Comparison of ENCODE assay signal across 9 cellular contexts in genomic region chr12:52947738-52948423, GRCh38. TPM values are rescaled to one million over a fixed set of nuclear protein-coding genes. Genes with fewer than 3 reads are reported as not detected.
DNase-seq lines count a peak whose midpoint lies in the region; ATAC-seq and TF ChIP-seq lines count a peak whose summit lies in the region.
"Had no signal": no experiment of that assay in that cellular context is flagged by ENCODE, and none has a peak within 500 bp of the region (broad histone marks: within the 10 kb centered on the region; RNA-seq: fewer than 3 reads in every experiment).

No MANE protein-coding gene starts in this region.

- peaks cover 30% of the 10 kb centered on the region for H3K4me1 ChIP-seq in GM23248 (ENCODE audit: insufficient read depth)
- peaks cover 41% of the 10 kb centered on the region for H3K4me1 ChIP-seq in lower lobe of right lung
- H3K4me1 ChIP-seq in tibial nerve = peaks cover 0 to 9% (median 2%) of the 10 kb centered on the region in 4 donors

- H3K27ac ChIP-seq in 22Rv1 = peak overlapping the region; percentile 99
- no peak overlapping the region for H3K27ac ChIP-seq in GM23248
- H3K27ac ChIP-seq in lower lobe of right lung = peak overlapping the region; percentile 88
- H3K27ac ChIP-seq in tibial nerve = no peak overlapping the region

- H3K9me2 ChIP-seq in GM23248 (ENCODE audit: insufficient read depth) = no peaks in the 10 kb centered on the region

- H3F3A ChIP-seq in GM23248 (ENCODE audit: insufficient read depth) = no peaks in the 10 kb centered on the region

- no peak for ATAC-seq in lower lobe of right lung

- in situ Hi-C loops in GM23248 (cut with MboI) = no loop called here

- no peaks in the 10 kb centered on the region for H3K36me3 ChIP-seq in GM23248 (ENCODE audit: low read depth)
- H3K36me3 ChIP-seq in lower lobe of right lung = peaks cover 19% of the 10 kb centered on the region
- H3K36me3 ChIP-seq in tibial nerve = no peaks in the 10 kb centered on the region

- peak overlapping the region; percentile 87 for H3K4me3 Mint-ChIP-seq in activated naive CD8-positive, alpha-beta T cell treated with anti-CD3 and anti-CD28 coated beads for 36 hours

- 79 to 86% methylated on average over 12 of the region's 12 CpGs for WGBS in GM23248 (ENCODE audit: low coverage in 1 of 2, low lambda C conversion rate in 2 of 2, missing lambda C conversion rate in 2 of 2), 2 experiments
- WGBS in tibial nerve, 2 donors = 78 to 81% methylated on average over 12 of the region's 12 CpGs

- no peak overlapping the region for H2AFZ ChIP-seq in GM23248

- H3K9ac ChIP-seq in GM23248 = no peak overlapping the region

- no peak overlapping the region for H3K4me2 ChIP-seq in GM23248 (ENCODE audit: unreplicated experiment)

- no peak for TF ChIP-seq EP300 in tibial nerve (IDR thresholded peaks at IDR 0.05)

- DNase-seq in GM23248 (no peak), lower lobe of right lung (no peak), SHP77 (lab: John Stamatoyannopoulos, UW) (no peak), NCI-H1092 (lab: John Stamatoyannopoulos, UW) (no peak), tibial nerve (ENCODE audit: low spot score in 2 of 2) (no peak)
- DNase-seq in activated naive CD8-positive, alpha-beta T cell treated with anti-CD3 and anti-CD28 coated beads for 36 hours = no peak
- no peak for DNase-seq in stimulated activated naive CD4-positive, alpha-beta T cell treated with Interleukin-2 at 50 U/mL for 16 hours (lab: John Stamatoyannopoulos, UW)
- DNase-seq: DMS 273 treated with DMSO at 0.1 percent for 48 hours had no signal

- TF ChIP-seq CTCF in 22Rv1 (IDR thresholded peaks at IDR 0.05) = no peak
- TF ChIP-seq CTCF in lower lobe of right lung (IDR thresholded peaks at IDR 0.05) = no peak
- no peak for TF ChIP-seq CTCF in tibial nerve (IDR thresholded peaks at IDR 0.05)

- H3K9me3 ChIP-seq in GM23248 (ENCODE audit: low read depth) (no peaks in the 10 kb centered on the region), lower lobe of right lung (no peaks in the 10 kb centered on the region), tibial nerve (no peaks in the 10 kb centered on the region)

- H3K9me3 Mint-ChIP-seq in activated naive CD8-positive, alpha-beta T cell treated with anti-CD3 and anti-CD28 coated beads for 36 hours = no peaks in the 10 kb centered on the region

- H3K27me3 Mint-ChIP-seq in activated naive CD8-positive, alpha-beta T cell treated with anti-CD3 and anti-CD28 coated beads for 36 hours = no peaks in the 10 kb centered on the region

- H3K4me3 ChIP-seq in GM23248 (peak overlapping the region; percentile 83; the same call in 1 of the 2 replicates), lower lobe of right lung (peak overlapping the region; percentile 63), tibial nerve (no peak overlapping the region)

- no peak for TF ChIP-seq POLR2A in tibial nerve (IDR thresholded peaks at IDR 0.05)

- no peaks in the 10 kb centered on the region for H3K36me3 Mint-ChIP-seq in activated naive CD8-positive, alpha-beta T cell treated with anti-CD3 and anti-CD28 coated beads for 36 hours

- H3K79me2 ChIP-seq in GM23248 (ENCODE audit: insufficient read depth) = peaks cover 12% of the 10 kb centered on the region; the same call in 1 of the 2 replicates

- H4K20me1 ChIP-seq in GM23248 (ENCODE audit: insufficient read depth) = no peaks in the 10 kb centered on the region

- H3K27me3 ChIP-seq in GM23248 (replicated peaks; ENCODE audit: insufficient read depth) = no peaks in the 10 kb centered on the region
- no peaks in the 10 kb centered on the region for H3K27me3 ChIP-seq in lower lobe of right lung (ENCODE audit: low read depth)
- H3K27me3 ChIP-seq in tibial nerve = peaks cover 0 to 28% of the 10 kb centered on the region in 2 donors

- H3K27ac Mint-ChIP-seq in activated naive CD8-positive, alpha-beta T cell treated with anti-CD3 and anti-CD28 coated beads for 36 hours = no peak overlapping the region

- intact Hi-C loops in lower lobe of right lung (cut with DNase I) = no loop called here

- peaks cover 4% of the 10 kb centered on the region for H3K4me1 Mint-ChIP-seq in activated naive CD8-positive, alpha-beta T cell treated with anti-CD3 and anti-CD28 coated beads for 36 hours

RNA-seq across cellular contexts. Expression of gene KRT18, which starts 1.0 kb away (rescaled TPM):
- total RNA-seq in GM23248 (2014; rRNA removed; shearing (Covaris generic)) = 69.9 and 83.8 TPM in 2 replicates
- 141 TPM in 2 replicates for polyA plus RNA-seq in GM23248 (2016; fragmentation: Nextera tagmentation; extraction: Ambion mirVana)
- 1 to 10 TPM; 7.3 to 7.6 TPM for total RNA-seq in activated naive CD8-positive, alpha-beta T cell treated with anti-CD3 and anti-CD28 coated beads for 36 hours
- total RNA-seq in lower lobe of right lung (140 TPM), tibial nerve (1 to 10 TPM in 3 of 4 donors, under 1 TPM in 1; 0.78 to 8.1 (median 3.5) TPM)

RNA-seq across cellular contexts. Expression of gene KRT8, which starts 43.0 kb away (rescaled TPM):
- 5.5 and 12.9 TPM in 2 replicates for total RNA-seq in GM23248 (2014; rRNA removed; shearing (Covaris generic))
- 17.5 and 19.8 TPM in 2 replicates for polyA plus RNA-seq in GM23248 (2016; fragmentation: Nextera tagmentation; extraction: Ambion mirVana)
- total RNA-seq in activated naive CD8-positive, alpha-beta T cell treated with anti-CD3 and anti-CD28 coated beads for 36 hours = under 1 TPM; 0.48 to 0.62 TPM
- total RNA-seq in lower lobe of right lung (139 TPM), tibial nerve (10 to 100 TPM in 2 of 4 donors, 1 to 10 TPM in 1, under 1 TPM in 1; 0.20 to 19.7 (median 10.2) TPM)

RNA-seq across cellular contexts. Expression of gene EIF4B, which starts 58.4 kb away (rescaled TPM):
- total RNA-seq in GM23248 (2014; rRNA removed; shearing (Covaris generic)) = 436 and 501 TPM in 2 replicates
- polyA plus RNA-seq in GM23248 (2016; fragmentation: Nextera tagmentation; extraction: Ambion mirVana) = 73.4 and 74.8 TPM in 2 replicates
- total RNA-seq in activated naive CD8-positive, alpha-beta T cell treated with anti-CD3 and anti-CD28 coated beads for 36 hours = 100 to 1,000 TPM; 704 to 720 TPM
- 453 TPM for total RNA-seq in lower lobe of right lung
- total RNA-seq in tibial nerve = 100 to 1,000 TPM; 297 to 484 (median 401) TPM

Comparison
In these comparisons a context has a peak if more than half of its experiments do, and no peak if none do; other contexts are left out.
1. H3K27ac ChIP-seq: peak in 22Rv1 (single experiment) and lower lobe of right lung (single experiment); none in GM23248 (single experiment) and tibial nerve (0 of 4).
2. H3K4me3 ChIP-seq: peak in GM23248 (single experiment) and lower lobe of right lung (single experiment); none in tibial nerve (0 of 4).